In the genomic region with DNA sequence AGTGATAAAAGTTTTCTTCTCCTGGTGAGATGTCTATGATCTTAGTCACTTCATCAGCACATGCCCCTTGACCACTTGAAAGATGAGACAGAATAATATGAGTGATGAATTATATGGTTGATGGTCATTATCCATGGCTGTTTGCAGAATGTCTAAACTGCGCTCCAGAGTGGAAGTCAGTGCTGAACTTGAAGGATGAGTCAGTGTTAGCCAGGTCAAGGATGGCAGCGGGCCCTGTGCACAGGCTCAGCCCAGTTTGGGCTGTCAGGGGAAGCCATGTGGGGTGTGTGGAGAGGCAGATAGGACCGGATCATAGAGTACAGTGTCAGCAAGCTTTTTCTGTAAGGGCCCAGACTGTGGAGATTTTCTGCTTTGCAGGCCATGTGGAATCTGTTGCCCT, we compare ENCODE assay signal across 3 cellular contexts.
TF ChIP-seq lines count a peak whose summit lies in the region.

No MANE protein-coding gene starts in this region.

TF ChIP-seq in IMR-90, 13 proteins besides CTCF, POLR2A, EP300 and RAD21:
- TF ChIP-seq CHD1 (IDR thresholded peaks at IDR 0.05; ENCODE audit: low read depth, low read length) (no peak), MXI1 (IDR thresholded peaks at IDR 0.05; ENCODE audit: borderline replicate concordance, low read depth, low read length) (0 out of 2 replicates have a peak, but pooled peaks have one; percentile 26)

TF ChIP-seq in K562, 482 proteins besides CTCF, POLR2A, EP300 and RAD21:
- TF ChIP-seq NCOA6 (IDR thresholded peaks at IDR 0.05), result no peak
- TF ChIP-seq, protein P1, sequence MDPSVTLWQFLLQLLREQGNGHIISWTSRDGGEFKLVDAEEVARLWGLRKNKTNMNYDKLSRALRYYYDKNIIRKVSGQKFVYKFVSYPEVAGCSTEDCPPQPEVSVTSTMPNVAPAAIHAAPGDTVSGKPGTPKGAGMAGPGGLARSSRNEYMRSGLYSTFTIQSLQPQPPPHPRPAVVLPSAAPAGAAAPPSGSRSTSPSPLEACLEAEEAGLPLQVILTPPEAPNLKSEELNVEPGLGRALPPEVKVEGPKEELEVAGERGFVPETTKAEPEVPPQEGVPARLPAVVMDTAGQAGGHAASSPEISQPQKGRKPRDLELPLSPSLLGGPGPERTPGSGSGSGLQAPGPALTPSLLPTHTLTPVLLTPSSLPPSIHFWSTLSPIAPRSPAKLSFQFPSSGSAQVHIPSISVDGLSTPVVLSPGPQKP (CRISPR knock-in tag; IDR thresholded peaks at IDR 0.05), result no peak
- no peak for TF ChIP-seq CBX2 (IDR thresholded peaks at IDR 0.05; ENCODE audit: insufficient read depth, low read length, poor library complexity, severe bottlenecking)
- no peak for TF ChIP-seq CREB3 (tag; conservative IDR thresholded peaks at IDR 0.05; ENCODE audit: low read depth)
- no peak for TF ChIP-seq POLR2B (IDR thresholded peaks at IDR 0.05; ENCODE audit: low read depth, partially characterized antibody)
- TF ChIP-seq SRSF9 (IDR thresholded peaks at IDR 0.05; ENCODE audit: borderline replicate concordance, low read depth, low read length), result no peak
- TF ChIP-seq DIDO1 (tag; IDR thresholded peaks at IDR 0.05; ENCODE audit: low read depth), result no peak

TF ChIP-seq in HepG2, 621 proteins besides CTCF, POLR2A, EP300 and RAD21:
- TF ChIP-seq, protein P2, sequence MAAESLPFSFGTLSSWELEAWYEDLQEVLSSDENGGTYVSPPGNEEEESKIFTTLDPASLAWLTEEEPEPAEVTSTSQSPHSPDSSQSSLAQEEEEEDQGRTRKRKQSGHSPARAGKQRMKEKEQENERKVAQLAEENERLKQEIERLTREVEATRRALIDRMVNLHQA (CRISPR knock-in tag; IDR thresholded peaks at IDR 0.05), result no peak
- TF ChIP-seq KLF12 (CRISPR knock-in tag; IDR thresholded peaks at IDR 0.05; ENCODE audit: borderline replicate concordance), result no peak
- TF ChIP-seq THRA (CRISPR knock-in tag; IDR thresholded peaks at IDR 0.05; ENCODE audit: borderline replicate concordance), result no peak
- TF ChIP-seq FOSL2 (CRISPR knock-in tag; IDR thresholded peaks at IDR 0.05), result peak; percentile 75
- TF ChIP-seq, protein P3, sequence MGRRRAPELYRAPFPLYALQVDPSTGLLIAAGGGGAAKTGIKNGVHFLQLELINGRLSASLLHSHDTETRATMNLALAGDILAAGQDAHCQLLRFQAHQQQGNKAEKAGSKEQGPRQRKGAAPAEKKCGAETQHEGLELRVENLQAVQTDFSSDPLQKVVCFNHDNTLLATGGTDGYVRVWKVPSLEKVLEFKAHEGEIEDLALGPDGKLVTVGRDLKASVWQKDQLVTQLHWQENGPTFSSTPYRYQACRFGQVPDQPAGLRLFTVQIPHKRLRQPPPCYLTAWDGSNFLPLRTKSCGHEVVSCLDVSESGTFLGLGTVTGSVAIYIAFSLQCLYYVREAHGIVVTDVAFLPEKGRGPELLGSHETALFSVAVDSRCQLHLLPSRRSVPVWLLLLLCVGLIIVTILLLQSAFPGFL (CRISPR knock-in tag; IDR thresholded peaks at IDR 0.05), result no peak
- TF ChIP-seq, protein P4, sequence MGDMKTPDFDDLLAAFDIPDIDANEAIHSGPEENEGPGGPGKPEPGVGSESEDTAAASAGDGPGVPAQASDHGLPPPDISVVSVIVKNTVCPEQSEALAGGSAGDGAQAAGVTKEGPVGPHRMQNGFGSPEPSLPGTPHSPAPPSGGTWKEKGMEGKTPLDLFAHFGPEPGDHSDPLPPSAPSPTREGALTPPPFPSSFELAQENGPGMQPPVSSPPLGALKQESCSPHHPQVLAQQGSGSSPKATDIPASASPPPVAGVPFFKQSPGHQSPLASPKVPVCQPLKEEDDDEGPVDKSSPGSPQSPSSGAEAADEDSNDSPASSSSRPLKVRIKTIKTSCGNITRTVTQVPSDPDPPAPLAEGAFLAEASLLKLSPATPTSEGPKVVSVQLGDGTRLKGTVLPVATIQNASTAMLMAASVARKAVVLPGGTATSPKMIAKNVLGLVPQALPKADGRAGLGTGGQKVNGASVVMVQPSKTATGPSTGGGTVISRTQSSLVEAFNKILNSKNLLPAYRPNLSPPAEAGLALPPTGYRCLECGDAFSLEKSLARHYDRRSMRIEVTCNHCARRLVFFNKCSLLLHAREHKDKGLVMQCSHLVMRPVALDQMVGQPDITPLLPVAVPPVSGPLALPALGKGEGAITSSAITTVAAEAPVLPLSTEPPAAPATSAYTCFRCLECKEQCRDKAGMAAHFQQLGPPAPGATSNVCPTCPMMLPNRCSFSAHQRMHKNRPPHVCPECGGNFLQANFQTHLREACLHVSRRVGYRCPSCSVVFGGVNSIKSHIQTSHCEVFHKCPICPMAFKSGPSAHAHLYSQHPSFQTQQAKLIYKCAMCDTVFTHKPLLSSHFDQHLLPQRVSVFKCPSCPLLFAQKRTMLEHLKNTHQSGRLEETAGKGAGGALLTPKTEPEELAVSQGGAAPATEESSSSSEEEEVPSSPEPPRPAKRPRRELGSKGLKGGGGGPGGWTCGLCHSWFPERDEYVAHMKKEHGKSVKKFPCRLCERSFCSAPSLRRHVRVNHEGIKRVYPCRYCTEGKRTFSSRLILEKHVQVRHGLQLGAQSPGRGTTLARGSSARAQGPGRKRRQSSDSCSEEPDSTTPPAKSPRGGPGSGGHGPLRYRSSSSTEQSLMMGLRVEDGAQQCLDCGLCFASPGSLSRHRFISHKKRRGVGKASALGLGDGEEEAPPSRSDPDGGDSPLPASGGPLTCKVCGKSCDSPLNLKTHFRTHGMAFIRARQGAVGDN (CRISPR knock-in tag; IDR thresholded peaks at IDR 0.05), result 0 out of 2 replicates have a peak, but pooled peaks have one; percentile 13
- no peak for TF ChIP-seq ZKSCAN8 (CRISPR knock-in tag; IDR thresholded peaks at IDR 0.05; ENCODE audit: borderline replicate concordance)
- no peak for TF ChIP-seq HOXA5 (CRISPR knock-in tag; IDR thresholded peaks at IDR 0.05)
- TF ChIP-seq, protein P5, sequence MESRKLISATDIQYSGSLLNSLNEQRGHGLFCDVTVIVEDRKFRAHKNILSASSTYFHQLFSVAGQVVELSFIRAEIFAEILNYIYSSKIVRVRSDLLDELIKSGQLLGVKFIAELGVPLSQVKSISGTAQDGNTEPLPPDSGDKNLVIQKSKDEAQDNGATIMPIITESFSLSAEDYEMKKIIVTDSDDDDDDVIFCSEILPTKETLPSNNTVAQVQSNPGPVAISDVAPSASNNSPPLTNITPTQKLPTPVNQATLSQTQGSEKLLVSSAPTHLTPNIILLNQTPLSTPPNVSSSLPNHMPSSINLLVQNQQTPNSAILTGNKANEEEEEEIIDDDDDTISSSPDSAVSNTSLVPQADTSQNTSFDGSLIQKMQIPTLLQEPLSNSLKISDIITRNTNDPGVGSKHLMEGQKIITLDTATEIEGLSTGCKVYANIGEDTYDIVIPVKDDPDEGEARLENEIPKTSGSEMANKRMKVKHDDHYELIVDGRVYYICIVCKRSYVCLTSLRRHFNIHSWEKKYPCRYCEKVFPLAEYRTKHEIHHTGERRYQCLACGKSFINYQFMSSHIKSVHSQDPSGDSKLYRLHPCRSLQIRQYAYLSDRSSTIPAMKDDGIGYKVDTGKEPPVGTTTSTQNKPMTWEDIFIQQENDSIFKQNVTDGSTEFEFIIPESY (CRISPR knock-in tag; IDR thresholded peaks at IDR 0.05), result 0 out of 2 replicates have a peak, but pooled peaks have one; percentile 19
- TF ChIP-seq, protein P6, sequence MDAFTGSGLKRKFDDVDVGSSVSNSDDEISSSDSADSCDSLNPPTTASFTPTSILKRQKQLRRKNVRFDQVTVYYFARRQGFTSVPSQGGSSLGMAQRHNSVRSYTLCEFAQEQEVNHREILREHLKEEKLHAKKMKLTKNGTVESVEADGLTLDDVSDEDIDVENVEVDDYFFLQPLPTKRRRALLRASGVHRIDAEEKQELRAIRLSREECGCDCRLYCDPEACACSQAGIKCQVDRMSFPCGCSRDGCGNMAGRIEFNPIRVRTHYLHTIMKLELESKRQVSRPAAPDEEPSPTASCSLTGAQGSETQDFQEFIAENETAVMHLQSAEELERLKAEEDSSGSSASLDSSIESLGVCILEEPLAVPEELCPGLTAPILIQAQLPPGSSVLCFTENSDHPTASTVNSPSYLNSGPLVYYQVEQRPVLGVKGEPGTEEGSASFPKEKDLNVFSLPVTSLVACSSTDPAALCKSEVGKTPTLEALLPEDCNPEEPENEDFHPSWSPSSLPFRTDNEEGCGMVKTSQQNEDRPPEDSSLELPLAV (CRISPR knock-in tag; conservative IDR thresholded peaks at IDR 0.05; ENCODE audit: low read depth), result no peak
- TF ChIP-seq, protein P7, sequence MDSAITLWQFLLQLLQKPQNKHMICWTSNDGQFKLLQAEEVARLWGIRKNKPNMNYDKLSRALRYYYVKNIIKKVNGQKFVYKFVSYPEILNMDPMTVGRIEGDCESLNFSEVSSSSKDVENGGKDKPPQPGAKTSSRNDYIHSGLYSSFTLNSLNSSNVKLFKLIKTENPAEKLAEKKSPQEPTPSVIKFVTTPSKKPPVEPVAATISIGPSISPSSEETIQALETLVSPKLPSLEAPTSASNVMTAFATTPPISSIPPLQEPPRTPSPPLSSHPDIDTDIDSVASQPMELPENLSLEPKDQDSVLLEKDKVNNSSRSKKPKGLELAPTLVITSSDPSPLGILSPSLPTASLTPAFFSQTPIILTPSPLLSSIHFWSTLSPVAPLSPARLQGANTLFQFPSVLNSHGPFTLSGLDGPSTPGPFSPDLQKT (CRISPR knock-in tag; IDR thresholded peaks at IDR 0.05; ENCODE audit: borderline replicate concordance), result no peak
- no peak for TF ChIP-seq ZNF17 (CRISPR knock-in tag; IDR thresholded peaks at IDR 0.05)
- no peak for TF ChIP-seq ZNF615 (CRISPR knock-in tag; IDR thresholded peaks at IDR 0.05; ENCODE audit: borderline replicate concordance)
